Comparison of ENCODE assay signal across 10 cellular contexts in the genomic region with DNA sequence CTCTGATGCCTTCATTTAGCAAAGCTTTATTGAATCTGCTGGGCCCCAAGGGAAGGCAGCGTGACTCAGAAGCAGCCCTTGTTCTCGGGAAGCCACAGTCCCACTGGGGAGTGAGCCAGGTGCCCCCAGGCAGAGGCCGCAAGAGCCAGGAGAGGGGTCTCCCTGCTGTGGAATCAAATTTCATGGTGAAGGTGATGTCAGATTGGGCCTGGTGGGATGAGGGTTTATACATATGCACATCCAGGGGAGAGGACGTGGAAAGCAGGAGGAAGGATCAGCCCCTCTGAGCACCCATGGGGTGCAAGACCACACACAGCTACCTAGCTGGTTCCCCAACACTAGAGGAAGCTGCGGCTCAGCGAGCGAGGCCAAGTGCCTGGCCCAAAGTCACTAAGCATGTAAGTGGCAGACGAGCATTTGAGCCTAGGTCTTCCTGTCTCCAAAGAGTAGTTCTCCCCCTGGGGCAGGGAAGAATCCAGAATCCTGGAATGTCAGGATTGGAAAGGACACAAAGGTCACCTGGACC. TPM values are rescaled to one million over a fixed set of nuclear protein-coding genes. Genes with fewer than 3 reads are reported as not detected.
A peak's percentile ranks its signal among the peaks of the same experiment; 100 is the strongest.
DNase-seq lines count a peak whose midpoint lies in the region; TF ChIP-seq lines count a peak whose summit lies in the region.
"Had no signal": no experiment of that assay in that cellular context is flagged by ENCODE, and none has a peak within 500 bp of the region (broad histone marks: within the 10 kb centered on the region; RNA-seq: fewer than 3 reads in every experiment).

No MANE protein-coding gene starts in this region.

- H3K36me3 Mint-ChIP-seq in activated CD4-positive, alpha-beta T cell treated with anti-CD3 and anti-CD28 coated beads, Interleukin-2, amount 10 ng/mL, durations not matched to agents 7 days and 5 days (ENCODE audit: low read depth) = no peaks in the 10 kb centered on the region
- H3K36me3 Mint-ChIP-seq in stimulated activated naive CD8-positive, alpha-beta T cell treated with anti-CD3 and anti-CD28 coated beads, Interleukin-15, Interleukin-2, amounts not matched to agents 100 ng/mL and 50 ng/mL, for 24 hours (ENCODE audit: low read depth) = no peaks in the 10 kb centered on the region

- no peak overlapping the region for H3K4me3 ChIP-seq in adrenal gland
- H3K4me3 ChIP-seq: A549 had no signal

- peaks cover 27% of the 10 kb centered on the region for H3K27me3 Mint-ChIP-seq in activated CD4-positive, alpha-beta T cell treated with anti-CD3 and anti-CD28 coated beads, Interleukin-2, amount 10 ng/mL, durations not matched to agents 7 days and 5 days
- H3K27me3 Mint-ChIP-seq in stimulated activated naive CD8-positive, alpha-beta T cell treated with anti-CD3 and anti-CD28 coated beads, Interleukin-15, Interleukin-2, amounts not matched to agents 100 ng/mL and 50 ng/mL, for 24 hours = no peaks in the 10 kb centered on the region

- no peaks in the 10 kb centered on the region for H3K27me3 ChIP-seq in adrenal gland

- H3K9me3 Mint-ChIP-seq in activated CD4-positive, alpha-beta T cell treated with anti-CD3 and anti-CD28 coated beads, Interleukin-2, amount 10 ng/mL, durations not matched to agents 7 days and 5 days = no peaks in the 10 kb centered on the region
- H3K9me3 Mint-ChIP-seq in stimulated activated naive CD8-positive, alpha-beta T cell treated with anti-CD3 and anti-CD28 coated beads, Interleukin-15, Interleukin-2, amounts not matched to agents 100 ng/mL and 50 ng/mL, for 24 hours = no peaks in the 10 kb centered on the region

- intact Hi-C loops in adrenal gland (cut with DNase I) = no loop called here

- H3K27ac ChIP-seq in RWPE1 (peak overlapping the region; percentile 8; the same call in 1 of the 2 replicates), adrenal gland (peak overlapping the region in 1 of 5 donors; percentile 72)
- H3K27ac ChIP-seq: A549 had no signal

- DNase-seq in activated CD4-positive, alpha-beta T cell treated with anti-CD3 and anti-CD28 coated beads, Interleukin-2, amount 10 ng/mL, durations not matched to agents 7 days and 5 days = no peak
- no peak for DNase-seq in activated CD4-positive, alpha-beta T cell treated with anti-CD3 and anti-CD28 coated beads, Interleukin-2, amount 50 U/mL, for 1 hour
- no peak for DNase-seq in RWPE1 (ENCODE audit: low spot score)
- peak; percentile 65 for DNase-seq in foreskin melanocyte
- DNase-seq in adrenal gland = no peak
- no peak for DNase-seq in NCI-H1092 treated with DMSO at 0.1 percent for 48 hours (lab: John Stamatoyannopoulos, UW)
- no peak for DNase-seq in activated gamma-delta T cell treated with Interleukin-2 at 50 U/mL for 16 hours
- DNase-seq: NCI-H1417 treated with DMSO at 0.1 percent for 48 hours had no signal

- no peak for TF ChIP-seq POLR2A in adrenal gland (IDR thresholded peaks at IDR 0.05)

- peaks cover 0 to 8% of the 10 kb centered on the region in 2 donors for H3K4me1 ChIP-seq in adrenal gland (replicated peaks in 1 of 2)

- no peaks in the 10 kb centered on the region for H3K36me3 ChIP-seq in adrenal gland (replicated peaks in 1 of 2)

- CTCF ChIA-PET in activated CD4-positive, alpha-beta T cell treated with anti-CD3 and anti-CD28 coated beads, Interleukin-2, amount 10 ng/mL, durations not matched to agents 7 days and 5 days (lab: Charles Lee) = interaction anchor here (0.6 to 1.7 kb wide), 2 partner anchors 48 to 549 kb away, joined by 3 read pairs; a partner anchor contains a TSS
- CTCF ChIA-PET in RWPE1 (lab: Yijun Ruan, JAX) = no interaction called here

- H3K4me1 Mint-ChIP-seq in activated CD4-positive, alpha-beta T cell treated with anti-CD3 and anti-CD28 coated beads, Interleukin-2, amount 10 ng/mL, durations not matched to agents 7 days and 5 days = peaks cover 14% of the 10 kb centered on the region
- peaks cover 30% of the 10 kb centered on the region for H3K4me1 Mint-ChIP-seq in stimulated activated naive CD8-positive, alpha-beta T cell treated with anti-CD3 and anti-CD28 coated beads, Interleukin-15, Interleukin-2, amounts not matched to agents 100 ng/mL and 50 ng/mL, for 24 hours (ENCODE audit: low read depth)

- H3K4me3 Mint-ChIP-seq in activated CD4-positive, alpha-beta T cell treated with anti-CD3 and anti-CD28 coated beads, Interleukin-2, amount 10 ng/mL, durations not matched to agents 7 days and 5 days = no peak overlapping the region
- H3K4me3 Mint-ChIP-seq in stimulated activated naive CD8-positive, alpha-beta T cell treated with anti-CD3 and anti-CD28 coated beads, Interleukin-15, Interleukin-2, amounts not matched to agents 100 ng/mL and 50 ng/mL, for 24 hours = peak overlapping the region; percentile 35

- TF ChIP-seq CTCF in RWPE1 (conservative IDR thresholded peaks at IDR 0.05; ENCODE audit: low read depth) (no peak), adrenal gland (IDR thresholded peaks at IDR 0.05) (no peak)

- POLR2A ChIA-PET in activated CD4-positive, alpha-beta T cell treated with anti-CD3 and anti-CD28 coated beads, Interleukin-2, amount 10 ng/mL, durations not matched to agents 7 days and 5 days (lab: Charles Lee) = no interaction called here
- POLR2A ChIA-PET in RWPE1 (lab: Yijun Ruan, JAX; ENCODE audit: low non-redundant PET) = no interaction called here

- no peaks in the 10 kb centered on the region for H3K9me3 ChIP-seq in adrenal gland (replicated peaks in 1 of 3)
- H3K9me3 ChIP-seq: A549 had no signal

- WGBS in adrenal gland, 4 donors = 72 to 87% (median 76%) methylated on average over 6 to 8 of the region's 8 CpGs

- H3K27ac Mint-ChIP-seq in activated CD4-positive, alpha-beta T cell treated with anti-CD3 and anti-CD28 coated beads, Interleukin-2, amount 10 ng/mL, durations not matched to agents 7 days and 5 days = peak overlapping the region; percentile 4
- H3K27ac Mint-ChIP-seq in stimulated activated naive CD8-positive, alpha-beta T cell treated with anti-CD3 and anti-CD28 coated beads, Interleukin-15, Interleukin-2, amounts not matched to agents 100 ng/mL and 50 ng/mL, for 24 hours = peak overlapping the region; percentile 76

RNA-seq across cellular contexts. Expression of a gene that starts 2.0 kb away (rescaled TPM):
- under 1 TPM; 0.42 to 0.77 TPM for total RNA-seq in activated CD4-positive, alpha-beta T cell treated with anti-CD3 and anti-CD28 coated beads, Interleukin-2, amount 10 ng/mL, durations not matched to agents 7 days and 5 days
- 10 to 100 TPM in 7 of 8 donors, 1 to 10 TPM in 1; 9.3 to 80.0 (median 35.8) TPM for total RNA-seq in adrenal gland
- polyA plus RNA-seq in adrenal gland = 10 to 100 TPM in 2 of 3 donors, 1 to 10 TPM in 1; 8.5 to 26.4 (median 18.6) TPM

RNA-seq across cellular contexts. Expression of a gene that starts 32.3 kb away (rescaled TPM):
- total RNA-seq in activated CD4-positive, alpha-beta T cell treated with anti-CD3 and anti-CD28 coated beads, Interleukin-2, amount 10 ng/mL, durations not matched to agents 7 days and 5 days = 1,000 to 10,000 TPM; 1,621 to 1,780 TPM
- 1,000 to 10,000 TPM; 1,374 to 2,518 (median 1,954) TPM for total RNA-seq in adrenal gland
- polyA plus RNA-seq in adrenal gland = 1,000 to 10,000 TPM; 1,433 to 2,713 (median 2,271) TPM

RNA-seq across cellular contexts. Expression of a gene that starts 47.8 kb away (rescaled TPM):
- 10 to 100 TPM; 36.4 to 40.8 TPM for total RNA-seq in activated CD4-positive, alpha-beta T cell treated with anti-CD3 and anti-CD28 coated beads, Interleukin-2, amount 10 ng/mL, durations not matched to agents 7 days and 5 days
- total RNA-seq in adrenal gland = 10 to 100 TPM; 16.7 to 38.0 (median 24.9) TPM
- polyA plus RNA-seq in adrenal gland = 10 to 100 TPM in 2 of 3 donors, 1 to 10 TPM in 1; 9.3 to 31.4 (median 20.6) TPM

Comparison
In these comparisons a context has a peak if more than half of its experiments do, and no peak if none do; other contexts are left out.
1. RNA of a gene that starts 2.0 kb away (total RNA-seq): 9.3 to 80.0 TPM in adrenal gland; 0.42 to 0.77 TPM in activated CD4-positive, alpha-beta T cell treated with anti-CD3 and anti-CD28 coated beads, Interleukin-2, amount 10 ng/mL, durations not matched to agents 7 days and 5 days; every median in the first group is over 4 times any median in the second.